Comparison of ENCODE assay signal across 1 cellular context in genomic region chr3:122795674-122795969, GRCh38.
TF ChIP-seq lines count a peak whose summit lies in the region.

No MANE protein-coding gene starts in this region.

TF ChIP-seq in endothelial cell of umbilical vein, 7 proteins besides CTCF, POLR2A, EP300 and RAD21:
- no peak for TF ChIP-seq POLR2AphosphoS5 (IDR thresholded peaks at IDR 0.05; ENCODE audit: insufficient read depth, low read depth, low read length)
- TF ChIP-seq FOS (IDR thresholded peaks at IDR 0.05; ENCODE audit: borderline replicate concordance, insufficient read depth, low read length) = no peak
- TF ChIP-seq, protein P1, sequence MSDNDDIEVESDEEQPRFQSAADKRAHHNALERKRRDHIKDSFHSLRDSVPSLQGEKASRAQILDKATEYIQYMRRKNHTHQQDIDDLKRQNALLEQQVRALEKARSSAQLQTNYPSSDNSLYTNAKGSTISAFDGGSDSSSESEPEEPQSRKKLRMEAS (IDR thresholded peaks at IDR 0.05; ENCODE audit: insufficient read depth, insufficient read length) = no peak
- no peak for TF ChIP-seq EZH2 (IDR thresholded peaks at IDR 0.05; ENCODE audit: borderline replicate concordance, low read depth, low read length, severe bottlenecking)
- TF ChIP-seq JUN (IDR thresholded peaks at IDR 0.05; ENCODE audit: borderline replicate concordance, insufficient read depth, insufficient read length, low read depth) = no peak
- no peak for TF ChIP-seq GATA2 (IDR thresholded peaks at IDR 0.05; ENCODE audit: insufficient read depth, insufficient read length, low read depth, low read length)
- TF ChIP-seq MYC (IDR thresholded peaks at IDR 0.05; ENCODE audit: low read depth, low read length) = no peak
